In the genomic region with DNA sequence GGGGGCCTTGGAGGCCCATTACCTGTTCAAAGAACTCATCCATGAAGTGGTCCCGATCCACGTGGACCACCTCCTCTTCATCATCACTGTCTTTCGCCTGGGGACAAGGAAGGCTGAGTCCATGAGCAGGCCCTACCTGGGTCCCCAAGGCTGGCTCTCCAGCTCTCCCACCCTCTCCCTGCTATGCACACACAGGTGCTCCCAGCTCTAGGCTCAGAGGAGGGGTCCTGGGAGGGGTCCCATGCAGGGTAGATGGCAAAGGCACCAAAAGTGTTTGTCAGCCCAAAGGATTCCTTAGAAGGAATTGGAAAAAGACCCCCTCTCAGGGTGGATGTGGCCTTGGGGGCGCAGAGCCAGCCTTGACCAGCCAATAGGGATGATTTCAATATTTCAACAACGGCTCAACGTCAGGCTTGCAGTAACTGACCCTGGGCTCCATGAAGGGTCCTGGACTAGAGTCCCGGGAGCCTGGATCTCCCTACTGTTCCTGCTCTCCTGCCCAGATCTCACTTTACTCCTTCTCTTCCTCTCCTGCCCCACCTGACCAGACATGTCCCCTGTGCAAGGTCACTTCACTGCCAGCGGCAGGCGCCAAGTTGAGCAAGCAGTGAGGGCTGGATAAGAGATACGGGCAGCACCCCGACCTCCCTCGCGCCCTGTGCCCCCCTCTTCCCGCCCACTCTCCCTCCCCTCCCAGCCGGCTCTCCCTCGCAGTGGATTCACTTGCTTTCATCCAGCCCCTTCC, we compare ENCODE assay signal across 22 cellular contexts. TPM values are rescaled to one million over a fixed set of nuclear protein-coding genes. Genes with fewer than 3 reads are reported as not detected.
A peak's percentile ranks its signal among the peaks of the same experiment; 100 is the strongest.
DNase-seq lines count a peak whose midpoint lies in the region; ATAC-seq and TF ChIP-seq lines count a peak whose summit lies in the region.
"Had no signal": no experiment of that assay in that cellular context is flagged by ENCODE, and none has a peak within 500 bp of the region (broad histone marks: within the 10 kb centered on the region; RNA-seq: fewer than 3 reads in every experiment).

No MANE protein-coding gene starts in this region.

- peaks cover 29% of the 10 kb centered on the region for H3K4me1 ChIP-seq in body of pancreas
- peaks cover 7% of the 10 kb centered on the region for H3K4me1 ChIP-seq in thymus (ENCODE audit: control insufficient read depth, insufficient read depth, low read length)

- H3K4me3 ChIP-seq in body of pancreas (no peak overlapping the region), thymus (ENCODE audit: low read length) (no peak overlapping the region)
- H3K4me3 ChIP-seq: psoas muscle, transverse colon had no signal

- ATAC-seq in body of pancreas = peak; percentile 8
- ATAC-seq: CD8-positive, alpha-beta T cell; psoas muscle; stimulated activated naive CD8-positive, alpha-beta T cell treated with anti-CD3 and anti-CD28 coated beads, Interleukin-15, Interleukin-2, amounts not matched to agents 100 U/mL and 50 U/mL, for 24 hours had no signal

- H3K9me3 ChIP-seq in body of pancreas (no peaks in the 10 kb centered on the region), thymus (ENCODE audit: control insufficient read depth) (no peaks in the 10 kb centered on the region)
- H3K9me3 ChIP-seq: psoas muscle, transverse colon had no signal

- H3K27me3 ChIP-seq in body of pancreas = no peaks in the 10 kb centered on the region
- H3K27me3 ChIP-seq in thymus (ENCODE audit: control insufficient read depth, insufficient read depth) = peaks cover 3% of the 10 kb centered on the region

- WGBS in body of pancreas, 2 donors = 35 to 65% methylated on average over 5 to 16 of the region's 16 CpGs
- 90% methylated on average over 16 of the region's 16 CpGs for WGBS in thymus

- DNase-seq in body of pancreas (no peak), left kidney (ENCODE audit: low read depth, low spot score) (peak; percentile 74), posterior cingulate gyrus (no peak)
- no peak for DNase-seq in activated effector memory CD4-positive, alpha-beta T cell treated with anti-CD3 and anti-CD28 coated beads, Interleukin-2, amount 50 U/mL, for 16 hours
- DNase-seq: activated CD4-positive, CD25-positive, alpha-beta regulatory T cell treated with anti-CD3 and anti-CD28 coated beads, Interleukin-2, amount 50 U/mL, for 72 hours; activated naive CD4-positive, alpha-beta T cell treated with anti-CD3 and anti-CD28 coated beads for 36 hours; activated T-cell treated with anti-CD3 and anti-CD28 coated beads, Interleukin-2, amount 50 U/mL, for 24 hours; CD8-positive, alpha-beta T cell; GDM1; HFFc6; MM.1S; NCI-H1436 treated with DMSO at 0.1 percent for 48 hours; NCI-H526 treated with DMSO at 0.1 percent for 48 hours; nephron progenitor cell; psoas muscle; small intestine; stimulated activated CD4-positive, alpha-beta T cell treated with anti-CD3 and anti-CD28 coated beads, Interleukin-2, amount 100 ng/mL, for 48 hours; stimulated activated naive CD8-positive, alpha-beta T cell treated with anti-CD3 and anti-CD28 coated beads, Interleukin-15, Interleukin-2, amounts not matched to agents 100 U/mL and 50 U/mL, for 24 hours; T1000; transverse colon had no signal

- H3K36me3 ChIP-seq in body of pancreas (replicated peaks in 1 of 2; ENCODE audit: insufficient read depth in 1 of 2, low read depth in 2 of 2) (no peaks in the 10 kb centered on the region), thymus (ENCODE audit: control insufficient read depth, insufficient read depth) (no peaks in the 10 kb centered on the region)
- H3K36me3 ChIP-seq: transverse colon had no signal

- TF ChIP-seq CTCF in body of pancreas (IDR thresholded peaks at IDR 0.05) = no peak

- no peak for TF ChIP-seq POLR2A in body of pancreas (IDR thresholded peaks at IDR 0.05)

- no peak overlapping the region for H3K27ac ChIP-seq in body of pancreas
- peak overlapping the region; percentile 33 for H3K27ac ChIP-seq in thymus (ENCODE audit: low read depth)
- H3K27ac ChIP-seq: HL-60, psoas muscle, transverse colon had no signal

- intact Hi-C loops in body of pancreas (cut with DNase I) = no loop called here
- intact Hi-C loops in posterior cingulate gyrus (cut with DNase I) = no loop called here

RNA-seq across cellular contexts. Expression of a gene that starts 8.8 kb away (rescaled TPM):
- under 1 TPM; 0.26 to 0.33 TPM for total RNA-seq in body of pancreas
- 1.0 TPM for polyA plus RNA-seq in thymus

RNA-seq across cellular contexts. Expression of a gene that starts 16.7 kb away (rescaled TPM):
- 10 to 100 TPM; 20.5 to 21.4 TPM for total RNA-seq in body of pancreas
- 8.4 TPM for polyA plus RNA-seq in thymus

RNA-seq across cellular contexts. Expression of a gene that starts 31.7 kb away (rescaled TPM):
- total RNA-seq in body of pancreas = 10 to 100 TPM; 25.9 to 38.6 TPM
- polyA plus RNA-seq in thymus = 108 TPM

RNA-seq across cellular contexts. Expression of a gene that starts 44.1 kb away (rescaled TPM):
- 10 to 100 TPM in 1 of 2 donors, 1 to 10 TPM in 1; 4.7 to 10.9 TPM for total RNA-seq in body of pancreas
- polyA plus RNA-seq in thymus = 13.1 TPM

RNA-seq across cellular contexts. Expression of a gene that starts 52.8 kb away (rescaled TPM):
- 10 to 100 TPM in 1 of 2 donors, 1 to 10 TPM in 1; 7.9 to 27.2 TPM for total RNA-seq in body of pancreas
- 26.4 TPM for polyA plus RNA-seq in thymus
